ENCODE assay signal across 27 cellular contexts in the genomic region with DNA sequence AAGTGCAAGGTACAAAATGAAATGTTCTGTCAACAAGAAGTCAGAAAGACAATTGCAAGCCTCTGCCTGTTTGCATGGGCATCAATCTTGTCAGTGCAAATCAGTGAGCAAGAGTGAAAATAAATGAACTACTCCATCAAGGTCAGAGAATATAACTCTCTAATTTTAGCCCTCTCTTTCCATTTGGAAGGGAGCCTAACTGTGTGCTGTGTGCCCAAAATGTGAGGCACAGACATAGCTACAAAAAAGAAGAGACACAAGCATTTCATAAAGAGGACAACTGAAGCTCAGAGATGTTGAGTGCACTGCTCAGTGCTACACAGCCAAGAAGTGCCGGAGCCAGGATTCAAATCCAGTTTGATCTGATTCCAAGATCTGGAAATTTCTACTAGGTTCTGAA.
"Had no signal": no experiment of that assay in that cellular context is flagged by ENCODE, and none has a peak within 500 bp of the region (broad histone marks: within the 10 kb centered on the region; RNA-seq: fewer than 3 reads in every experiment).

No MANE protein-coding gene starts in this region.

- H3K9me3 ChIP-seq: ovary, psoas muscle, right lobe of liver, sigmoid colon, thoracic aorta, thyroid gland, upper lobe of left lung, vagina had no signal

- H3K4me3 ChIP-seq: neural progenitor cell, ovary, psoas muscle, right lobe of liver, sigmoid colon, stomach, thoracic aorta, thyroid gland, tibial nerve, upper lobe of left lung, vagina had no signal

- H3K36me3 Mint-ChIP-seq: neural progenitor cell; stimulated activated effector memory CD8-positive, alpha-beta T cell treated with anti-CD3 and anti-CD28 coated beads, Interleukin-12 subunit alpha, Interleukin-12 subunit beta, amount 100 ng/mL, for 72 hours; stimulated activated naive B cell treated with anti-CD40 and anti-IgM and Interleukin-4, amounts not matched to agents 10 μg/mL and 1 μg/mL and 100 μg/mL, for 72 hours had no signal

- ATAC-seq: naive thymus-derived CD4-positive, alpha-beta T cell; psoas muscle; right lobe of liver; stimulated activated effector memory CD8-positive, alpha-beta T cell treated with anti-CD3 and anti-CD28 coated beads, Interleukin-12 subunit alpha, Interleukin-12 subunit beta, amount 100 ng/mL, for 72 hours; stimulated activated naive B cell treated with anti-CD40 and anti-IgM and Interleukin-4, amounts not matched to agents 10 μg/mL and 1 μg/mL and 100 μg/mL, for 72 hours had no signal

- DNase-seq: naive thymus-derived CD4-positive, alpha-beta T cell; occipital lobe; ovary; posterior cingulate gyrus; psoas muscle; right lobe of liver; sigmoid colon; small intestine; stimulated activated CD4-positive, alpha-beta T cell treated with anti-CD3 and anti-CD28 coated beads, Interleukin-15, amount 100 ng/mL, for 24 hours; stimulated activated CD4-positive, alpha-beta T cell treated with anti-CD3 and anti-CD28 coated beads, Interleukin-2, amount 100 ng/mL, for 24 hours; stimulated activated CD4-positive, alpha-beta T cell treated with anti-CD3 and anti-CD28 coated beads, Interleukin-2, amount 100 ng/mL, for 48 hours; stimulated activated CD4-positive, alpha-beta T cell treated with anti-CD3 and anti-CD28 coated beads, Interleukin-4, amount 100 ng/mL, for 24 hours; stimulated activated naive B cell treated with anti-CD40 and anti-IgM and Interleukin-4, amounts not matched to agents 10 μg/mL and 1 μg/mL and 100 μg/mL, for 72 hours; stimulated activated naive CD4-positive, alpha-beta T cell treated with Interleukin-2 at 50 U/mL for 16 hours; stomach; thyroid gland; trophoblast cell; upper lobe of left lung had no signal

- H3K27me3 Mint-ChIP-seq: progenitor cell of endocrine pancreas; stimulated activated naive CD8-positive, alpha-beta T cell treated with anti-CD3 and anti-CD28 coated beads, Interleukin-15, Interleukin-2, amounts not matched to agents 100 ng/mL and 50 ng/mL, for 24 hours had no signal

- H3K27ac Mint-ChIP-seq: naive thymus-derived CD4-positive, alpha-beta T cell; nephron; neural progenitor cell; progenitor cell of endocrine pancreas; stimulated activated effector memory CD8-positive, alpha-beta T cell treated with anti-CD3 and anti-CD28 coated beads, Interleukin-12 subunit alpha, Interleukin-12 subunit beta, amount 100 ng/mL, for 72 hours; stimulated activated naive B cell treated with anti-CD40 and anti-IgM and Interleukin-4, amounts not matched to agents 10 μg/mL and 1 μg/mL and 100 μg/mL, for 72 hours; stimulated activated naive CD8-positive, alpha-beta T cell treated with anti-CD3 and anti-CD28 coated beads, Interleukin-15, Interleukin-2, amounts not matched to agents 100 ng/mL and 50 ng/mL, for 24 hours had no signal

- H3K9me3 Mint-ChIP-seq: stimulated activated effector memory CD8-positive, alpha-beta T cell treated with anti-CD3 and anti-CD28 coated beads, Interleukin-12 subunit alpha, Interleukin-12 subunit beta, amount 100 ng/mL, for 72 hours; stimulated activated naive CD8-positive, alpha-beta T cell treated with anti-CD3 and anti-CD28 coated beads, Interleukin-15, Interleukin-2, amounts not matched to agents 100 ng/mL and 50 ng/mL, for 24 hours had no signal

- H3K36me3 ChIP-seq: neural progenitor cell, ovary, sigmoid colon, thoracic aorta, thyroid gland, tibial nerve, upper lobe of left lung, vagina had no signal

- H3K4me1 Mint-ChIP-seq: stimulated activated effector memory CD8-positive, alpha-beta T cell treated with anti-CD3 and anti-CD28 coated beads, Interleukin-12 subunit alpha, Interleukin-12 subunit beta, amount 100 ng/mL, for 72 hours; stimulated activated naive B cell treated with anti-CD40 and anti-IgM and Interleukin-4, amounts not matched to agents 10 μg/mL and 1 μg/mL and 100 μg/mL, for 72 hours had no signal

- H3K27ac ChIP-seq: neural progenitor cell, ovary, parathyroid adenoma, psoas muscle, right lobe of liver, sigmoid colon, stomach, thoracic aorta, thyroid gland, tibial nerve, upper lobe of left lung, vagina had no signal

- H3K4me1 ChIP-seq: neural progenitor cell, parathyroid adenoma, psoas muscle, right lobe of liver, sigmoid colon, stomach, thyroid gland, tibial nerve, upper lobe of left lung, vagina had no signal

- H3K4me3 Mint-ChIP-seq: naive thymus-derived CD4-positive, alpha-beta T cell; nephron; neural progenitor cell; stimulated activated effector memory CD8-positive, alpha-beta T cell treated with anti-CD3 and anti-CD28 coated beads, Interleukin-12 subunit alpha, Interleukin-12 subunit beta, amount 100 ng/mL, for 72 hours; stimulated activated naive B cell treated with anti-CD40 and anti-IgM and Interleukin-4, amounts not matched to agents 10 μg/mL and 1 μg/mL and 100 μg/mL, for 72 hours; stimulated activated naive CD8-positive, alpha-beta T cell treated with anti-CD3 and anti-CD28 coated beads, Interleukin-15, Interleukin-2, amounts not matched to agents 100 ng/mL and 50 ng/mL, for 24 hours had no signal

- H3K27me3 ChIP-seq: neural progenitor cell, ovary, right lobe of liver, sigmoid colon, stomach, thyroid gland, tibial nerve, upper lobe of left lung, vagina had no signal
